ENCODE assay signal across 31 cellular contexts in genomic region chr1:222706815-222707214, GRCh38. TPM values are rescaled to one million over a fixed set of nuclear protein-coding genes. Genes with fewer than 3 reads are reported as not detected.
A peak's percentile ranks its signal among the peaks of the same experiment; 100 is the strongest.
DNase-seq lines count a peak whose midpoint lies in the region; ATAC-seq and TF ChIP-seq lines count a peak whose summit lies in the region.
"Had no signal": no experiment of that assay in that cellular context is flagged by ENCODE, and none has a peak within 500 bp of the region (broad histone marks: within the 10 kb centered on the region; RNA-seq: fewer than 3 reads in every experiment).

No MANE protein-coding gene starts in this region.

- H3K27ac Mint-ChIP-seq in neural crest cell (ENCODE audit: unreplicated experiment), result no peak overlapping the region
- H3K27ac Mint-ChIP-seq: activated CD4-positive, alpha-beta T cell treated with anti-CD3 and anti-CD28 coated beads, Interleukin-2, amount 10 ng/mL, durations not matched to agents 24 days and 14 days; activated CD8-positive, alpha-beta memory T cell treated with anti-CD3 and anti-CD28 coated beads, Interleukin-2, amount 10 ng/mL, durations not matched to agents 7 days and 5 days; activated naive CD4-positive, alpha-beta T cell treated with anti-CD3 and anti-CD28 coated beads, Interleukin-2, amount 50 U/mL, for 72 hours had no signal

- peaks cover 25% of the 10 kb centered on the region for H3K4me1 Mint-ChIP-seq in neural crest cell

- H3K27me3 Mint-ChIP-seq in neural crest cell (ENCODE audit: low read depth), result no peaks in the 10 kb centered on the region
- H3K27me3 Mint-ChIP-seq: activated CD4-positive, alpha-beta T cell treated with anti-CD3 and anti-CD28 coated beads, Interleukin-2, amount 10 ng/mL, durations not matched to agents 24 days and 14 days; activated CD8-positive, alpha-beta memory T cell treated with anti-CD3 and anti-CD28 coated beads, Interleukin-2, amount 10 ng/mL, durations not matched to agents 7 days and 5 days had no signal

- DNase-seq in SIG-M5 treated with dmso at 0.1 percent for 504 hours (lab: John Stamatoyannopoulos, UW; ENCODE audit: unreplicated experiment) (peak; percentile 11), SIG-M5 (lab: John Stamatoyannopoulos, UW) (no peak), KBM-7 (peak; percentile 5), brain microvascular endothelial cell (no peak), neural crest cell (ENCODE audit: low read depth, low spot score) (no peak), NCI-H187 treated with DMSO at 0.1 percent for 48 hours (lab: John Stamatoyannopoulos, UW) (no peak), posterior cingulate gyrus (no peak)
- DNase-seq: activated CD4-positive, alpha-beta T cell treated with anti-CD3 and anti-CD28 coated beads, Interleukin-2, amount 10 ng/mL, durations not matched to agents 24 days and 14 days; activated CD8-positive, alpha-beta memory T cell treated with anti-CD3 and anti-CD28 coated beads, Interleukin-2, amount 10 ng/mL, durations not matched to agents 7 days and 5 days; AML-193; aorta; DMS79; H7; head of caudate nucleus; IMR-90; mammary epithelial cell; NCI-H1417 treated with DMSO at 0.1 percent for 48 hours; NCI-H2107; NCI-H510A; NK-92 treated with Interleukin-12 subunit alpha and Interleukin-12 subunit beta, amount 100 ng/mL, for 24 hours; nucleus accumbens; stimulated activated CD4-positive, alpha-beta T cell treated with anti-CD3 and anti-CD28 coated beads, Interleukin-2, amount 100 ng/mL, for 24 hours; substantia nigra; T-helper 2 cell had no signal

- no peak overlapping the region for H3K4me3 ChIP-seq in brain microvascular endothelial cell (ENCODE audit: low read depth, low read length)
- H3K4me3 ChIP-seq: smooth muscle cell had no signal

- H3K27ac ChIP-seq in brain microvascular endothelial cell, result no peak overlapping the region
- H3K27ac ChIP-seq: HL-60 had no signal

- H3K36me3 ChIP-seq in brain microvascular endothelial cell (replicated peaks), result peaks cover 7% of the 10 kb centered on the region

- peak; percentile 5 for TF ChIP-seq CTCF in brain microvascular endothelial cell (IDR thresholded peaks at IDR 0.05; ENCODE audit: low read depth, low read length, missing control alignments)
- peak; percentile 44 for TF ChIP-seq CTCF in neural crest cell (conservative IDR thresholded peaks at IDR 0.05)

- no peaks in the 10 kb centered on the region for H3K27me3 ChIP-seq in brain microvascular endothelial cell (replicated peaks)

- peaks cover 36% of the 10 kb centered on the region for H3K36me3 Mint-ChIP-seq in neural crest cell (ENCODE audit: low read depth)

- peaks cover 14% of the 10 kb centered on the region for H3K9me3 Mint-ChIP-seq in neural crest cell
- H3K9me3 Mint-ChIP-seq: activated naive CD4-positive, alpha-beta T cell treated with anti-CD3 and anti-CD28 coated beads, Interleukin-2, amount 50 U/mL, for 72 hours had no signal

- no peak for ATAC-seq in GM19455 (IDR thresholded peaks at IDR 0.05; ENCODE audit: unreplicated experiment)
- ATAC-seq: activated CD8-positive, alpha-beta memory T cell treated with anti-CD3 and anti-CD28 coated beads, Interleukin-2, amount 10 ng/mL, durations not matched to agents 7 days and 5 days; activated naive CD4-positive, alpha-beta T cell treated with anti-CD3 and anti-CD28 coated beads, Interleukin-2, amount 50 U/mL, for 72 hours had no signal

- in situ Hi-C loops in KBM-7 (cut with MboI; ENCODE audit: low pct_unique_long_range_greater_than_20kb, low sequenced_read_pairs), result no loop called here
- in situ Hi-C loops in brain microvascular endothelial cell (cut with HindIII; ENCODE audit: low pct_ligation_motif_present, low sequenced_read_pairs), result no loop called here

- peak overlapping the region; percentile 45 for H3K4me3 Mint-ChIP-seq in neural crest cell
- H3K4me3 Mint-ChIP-seq: activated CD4-positive, alpha-beta T cell treated with anti-CD3 and anti-CD28 coated beads, Interleukin-2, amount 10 ng/mL, durations not matched to agents 24 days and 14 days; activated CD8-positive, alpha-beta memory T cell treated with anti-CD3 and anti-CD28 coated beads, Interleukin-2, amount 10 ng/mL, durations not matched to agents 7 days and 5 days had no signal

- intact Hi-C loops in posterior cingulate gyrus (cut with DNase I), result no loop called here

RNA-seq across cellular contexts. Expression of gene AIDA, which starts 5.5 kb away (rescaled TPM):
- total RNA-seq in neural crest cell, result 71.6 and 74.5 TPM in 2 replicates

RNA-seq across cellular contexts. Expression of gene BROX, which starts 5.5 kb away (rescaled TPM):
- total RNA-seq in neural crest cell, result 31.5 and 34.7 TPM in 2 replicates

RNA-seq across cellular contexts. Expression of gene FAM177B, which starts 30.2 kb away (rescaled TPM):
- total RNA-seq in neural crest cell, result 0.47 TPM in 1 of 2 replicates, not detected in the other
- total RNA-seq: A172; activated CD4-positive, alpha-beta T cell treated with anti-CD3 and anti-CD28 coated beads, Interleukin-2, amount 10 ng/mL, durations not matched to agents 24 days and 14 days; H7; IMR-90; mammary epithelial cell; renal cortical epithelial cell; RPMI7951; smooth muscle cell had no signal

Comparison
In these comparisons a context has a peak if more than half of its experiments do, and no peak if none do; other contexts are left out.
1. DNase-seq: peak in SIG-M5 treated with dmso at 0.1 percent for 504 hours (single experiment) and KBM-7 (single experiment); none in SIG-M5 (single experiment), brain microvascular endothelial cell (single experiment), neural crest cell (single experiment), NCI-H187 treated with DMSO at 0.1 percent for 48 hours (single experiment) and posterior cingulate gyrus (0 of 10).